Comparison of ENCODE assay signal across 1 cellular context in genomic region chr5:123538670-123539459, GRCh38.
TF ChIP-seq lines count a peak whose summit lies in the region.

No MANE protein-coding gene starts in this region.

TF ChIP-seq in GM23338, 12 proteins besides CTCF, POLR2A, EP300 and RAD21:
- TF ChIP-seq, protein P1, sequence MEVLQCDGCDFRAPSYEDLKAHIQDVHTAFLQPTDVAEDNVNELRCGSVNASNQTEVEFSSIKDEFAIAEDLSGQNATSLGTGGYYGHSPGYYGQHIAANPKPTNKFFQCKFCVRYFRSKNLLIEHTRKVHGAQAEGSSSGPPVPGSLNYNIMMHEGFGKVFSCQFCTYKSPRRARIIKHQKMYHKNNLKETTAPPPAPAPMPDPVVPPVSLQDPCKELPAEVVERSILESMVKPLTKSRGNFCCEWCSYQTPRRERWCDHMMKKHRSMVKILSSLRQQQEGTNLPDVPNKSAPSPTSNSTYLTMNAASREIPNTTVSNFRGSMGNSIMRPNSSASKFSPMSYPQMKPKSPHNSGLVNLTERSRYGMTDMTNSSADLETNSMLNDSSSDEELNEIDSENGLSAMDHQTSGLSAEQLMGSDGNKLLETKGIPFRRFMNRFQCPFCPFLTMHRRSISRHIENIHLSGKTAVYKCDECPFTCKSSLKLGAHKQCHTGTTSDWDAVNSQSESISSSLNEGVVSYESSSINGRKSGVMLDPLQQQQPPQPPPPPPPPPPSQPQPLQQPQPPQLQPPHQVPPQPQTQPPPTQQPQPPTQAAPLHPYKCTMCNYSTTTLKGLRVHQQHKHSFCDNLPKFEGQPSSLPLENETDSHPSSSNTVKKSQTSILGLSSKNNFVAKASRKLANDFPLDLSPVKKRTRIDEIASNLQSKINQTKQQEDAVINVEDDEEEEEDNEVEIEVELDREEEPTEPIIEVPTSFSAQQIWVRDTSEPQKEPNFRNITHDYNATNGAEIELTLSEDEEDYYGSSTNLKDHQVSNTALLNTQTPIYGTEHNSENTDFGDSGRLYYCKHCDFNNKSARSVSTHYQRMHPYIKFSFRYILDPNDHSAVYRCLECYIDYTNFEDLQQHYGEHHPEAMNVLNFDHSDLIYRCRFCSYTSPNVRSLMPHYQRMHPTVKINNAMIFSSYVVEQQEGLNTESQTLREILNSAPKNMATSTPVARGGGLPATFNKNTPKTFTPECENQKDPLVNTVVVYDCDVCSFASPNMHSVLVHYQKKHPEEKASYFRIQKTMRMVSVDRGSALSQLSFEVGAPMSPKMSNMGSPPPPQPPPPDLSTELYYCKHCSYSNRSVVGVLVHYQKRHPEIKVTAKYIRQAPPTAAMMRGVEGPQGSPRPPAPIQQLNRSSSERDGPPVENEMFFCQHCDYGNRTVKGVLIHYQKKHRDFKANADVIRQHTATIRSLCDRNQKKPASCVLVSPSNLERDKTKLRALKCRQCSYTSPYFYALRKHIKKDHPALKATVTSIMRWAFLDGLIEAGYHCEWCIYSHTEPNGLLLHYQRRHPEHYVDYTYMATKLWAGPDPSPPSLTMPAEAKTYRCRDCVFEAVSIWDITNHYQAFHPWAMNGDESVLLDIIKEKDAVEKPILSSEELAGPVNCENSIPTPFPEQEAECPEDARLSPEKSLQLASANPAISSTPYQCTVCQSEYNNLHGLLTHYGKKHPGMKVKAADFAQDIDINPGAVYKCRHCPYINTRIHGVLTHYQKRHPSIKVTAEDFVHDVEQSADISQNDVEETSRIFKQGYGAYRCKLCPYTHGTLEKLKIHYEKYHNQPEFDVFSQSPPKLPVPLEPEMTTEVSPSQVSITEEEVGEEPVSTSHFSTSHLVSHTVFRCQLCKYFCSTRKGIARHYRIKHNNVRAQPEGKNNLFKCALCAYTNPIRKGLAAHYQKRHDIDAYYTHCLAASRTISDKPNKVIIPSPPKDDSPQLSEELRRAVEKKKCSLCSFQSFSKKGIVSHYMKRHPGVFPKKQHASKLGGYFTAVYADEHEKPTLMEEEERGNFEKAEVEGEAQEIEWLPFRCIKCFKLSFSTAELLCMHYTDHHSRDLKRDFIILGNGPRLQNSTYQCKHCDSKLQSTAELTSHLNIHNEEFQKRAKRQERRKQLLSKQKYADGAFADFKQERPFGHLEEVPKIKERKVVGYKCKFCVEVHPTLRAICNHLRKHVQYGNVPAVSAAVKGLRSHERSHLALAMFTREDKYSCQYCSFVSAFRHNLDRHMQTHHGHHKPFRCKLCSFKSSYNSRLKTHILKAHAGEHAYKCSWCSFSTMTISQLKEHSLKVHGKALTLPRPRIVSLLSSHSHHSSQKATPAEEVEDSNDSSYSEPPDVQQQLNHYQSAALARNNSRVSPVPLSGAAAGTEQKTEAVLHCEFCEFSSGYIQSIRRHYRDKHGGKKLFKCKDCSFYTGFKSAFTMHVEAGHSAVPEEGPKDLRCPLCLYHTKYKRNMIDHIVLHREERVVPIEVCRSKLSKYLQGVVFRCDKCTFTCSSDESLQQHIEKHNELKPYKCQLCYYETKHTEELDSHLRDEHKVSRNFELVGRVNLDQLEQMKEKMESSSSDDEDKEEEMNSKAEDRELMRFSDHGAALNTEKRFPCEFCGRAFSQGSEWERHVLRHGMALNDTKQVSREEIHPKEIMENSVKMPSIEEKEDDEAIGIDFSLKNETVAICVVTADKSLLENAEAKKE (CRISPR knock-in tag; IDR thresholded peaks at IDR 0.05), result no peak
- TF ChIP-seq JUNB (IDR thresholded peaks at IDR 0.05; ENCODE audit: unreplicated experiment) (no peak), POLR2AphosphoS5 (IDR thresholded peaks at IDR 0.05; ENCODE audit: low read depth) (no peak), NANOG (IDR thresholded peaks at IDR 0.05; ENCODE audit: borderline replicate concordance) (no peak), ZNF114 (CRISPR knock-in tag; IDR thresholded peaks at IDR 0.05) (no peak), ZNF331 (CRISPR knock-in tag; IDR thresholded peaks at IDR 0.05; ENCODE audit: low read depth) (no peak), EZH2 (IDR thresholded peaks at IDR 0.05; ENCODE audit: low read depth, unreplicated experiment) (no peak), CREB1 (CRISPR knock-in tag; IDR thresholded peaks at IDR 0.05; ENCODE audit: low read depth) (no peak)
- TF ChIP-seq, protein P2, sequence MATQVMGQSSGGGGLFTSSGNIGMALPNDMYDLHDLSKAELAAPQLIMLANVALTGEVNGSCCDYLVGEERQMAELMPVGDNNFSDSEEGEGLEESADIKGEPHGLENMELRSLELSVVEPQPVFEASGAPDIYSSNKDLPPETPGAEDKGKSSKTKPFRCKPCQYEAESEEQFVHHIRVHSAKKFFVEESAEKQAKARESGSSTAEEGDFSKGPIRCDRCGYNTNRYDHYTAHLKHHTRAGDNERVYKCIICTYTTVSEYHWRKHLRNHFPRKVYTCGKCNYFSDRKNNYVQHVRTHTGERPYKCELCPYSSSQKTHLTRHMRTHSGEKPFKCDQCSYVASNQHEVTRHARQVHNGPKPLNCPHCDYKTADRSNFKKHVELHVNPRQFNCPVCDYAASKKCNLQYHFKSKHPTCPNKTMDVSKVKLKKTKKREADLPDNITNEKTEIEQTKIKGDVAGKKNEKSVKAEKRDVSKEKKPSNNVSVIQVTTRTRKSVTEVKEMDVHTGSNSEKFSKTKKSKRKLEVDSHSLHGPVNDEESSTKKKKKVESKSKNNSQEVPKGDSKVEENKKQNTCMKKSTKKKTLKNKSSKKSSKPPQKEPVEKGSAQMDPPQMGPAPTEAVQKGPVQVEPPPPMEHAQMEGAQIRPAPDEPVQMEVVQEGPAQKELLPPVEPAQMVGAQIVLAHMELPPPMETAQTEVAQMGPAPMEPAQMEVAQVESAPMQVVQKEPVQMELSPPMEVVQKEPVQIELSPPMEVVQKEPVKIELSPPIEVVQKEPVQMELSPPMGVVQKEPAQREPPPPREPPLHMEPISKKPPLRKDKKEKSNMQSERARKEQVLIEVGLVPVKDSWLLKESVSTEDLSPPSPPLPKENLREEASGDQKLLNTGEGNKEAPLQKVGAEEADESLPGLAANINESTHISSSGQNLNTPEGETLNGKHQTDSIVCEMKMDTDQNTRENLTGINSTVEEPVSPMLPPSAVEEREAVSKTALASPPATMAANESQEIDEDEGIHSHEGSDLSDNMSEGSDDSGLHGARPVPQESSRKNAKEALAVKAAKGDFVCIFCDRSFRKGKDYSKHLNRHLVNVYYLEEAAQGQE (IDR thresholded peaks at IDR 0.05; ENCODE audit: unreplicated experiment), result no peak
- TF ChIP-seq, protein P3, sequence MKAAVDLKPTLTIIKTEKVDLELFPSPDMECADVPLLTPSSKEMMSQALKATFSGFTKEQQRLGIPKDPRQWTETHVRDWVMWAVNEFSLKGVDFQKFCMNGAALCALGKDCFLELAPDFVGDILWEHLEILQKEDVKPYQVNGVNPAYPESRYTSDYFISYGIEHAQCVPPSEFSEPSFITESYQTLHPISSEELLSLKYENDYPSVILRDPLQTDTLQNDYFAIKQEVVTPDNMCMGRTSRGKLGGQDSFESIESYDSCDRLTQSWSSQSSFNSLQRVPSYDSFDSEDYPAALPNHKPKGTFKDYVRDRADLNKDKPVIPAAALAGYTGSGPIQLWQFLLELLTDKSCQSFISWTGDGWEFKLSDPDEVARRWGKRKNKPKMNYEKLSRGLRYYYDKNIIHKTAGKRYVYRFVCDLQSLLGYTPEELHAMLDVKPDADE (IDR thresholded peaks at IDR 0.05), result no peak
